In the genomic region with DNA sequence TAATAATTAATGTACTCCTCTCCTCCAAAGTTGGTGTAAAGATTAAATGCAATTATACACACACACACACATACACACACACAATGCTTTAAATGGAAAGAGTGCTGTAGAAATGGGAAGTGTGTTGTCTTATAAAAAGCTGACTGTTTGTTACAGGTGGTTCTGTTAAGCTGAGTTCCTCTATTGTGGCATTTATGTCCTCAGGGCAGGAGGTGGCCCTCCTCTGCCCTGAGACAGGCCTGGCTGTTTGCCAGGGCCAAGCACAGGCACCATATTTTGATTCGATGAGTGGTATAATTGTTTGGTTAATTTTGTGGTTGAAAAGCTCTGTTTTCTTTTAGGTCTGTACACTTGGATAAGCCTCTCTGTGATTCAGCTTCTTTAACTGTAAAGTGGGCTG, we compare ENCODE assay signal across 19 cellular contexts.
DNase-seq lines count a peak whose midpoint lies in the region; ATAC-seq and TF ChIP-seq lines count a peak whose summit lies in the region.
"Had no signal": no experiment of that assay in that cellular context is flagged by ENCODE, and none has a peak within 500 bp of the region (broad histone marks: within the 10 kb centered on the region; RNA-seq: fewer than 3 reads in every experiment).

No MANE protein-coding gene starts in this region.

- no peaks in the 10 kb centered on the region for H3K36me3 ChIP-seq in heart left ventricle
- H3K36me3 ChIP-seq: lower lobe of right lung had no signal

- H3K27ac Mint-ChIP-seq in CD14-positive monocyte, result no peak overlapping the region
- H3K27ac Mint-ChIP-seq: activated naive CD8-positive, alpha-beta T cell treated with anti-CD3 and anti-CD28 coated beads for 36 hours; activated T-cell treated with anti-CD3 and anti-CD28 coated beads, Interleukin-2, amount 50 U/mL, for 72 hours; brain; IgD-negative memory B cell; naive thymus-derived CD4-positive, alpha-beta T cell; WTC11 had no signal

- no peak for TF ChIP-seq CTCF in heart left ventricle (IDR thresholded peaks at IDR 0.05)
- TF ChIP-seq CTCF in CD14-positive monocyte (IDR thresholded peaks at IDR 0.05), result no peak

- H3K27me3 ChIP-seq in heart left ventricle, result no peaks in the 10 kb centered on the region

- peaks cover 3% of the 10 kb centered on the region for H3K4me1 Mint-ChIP-seq in CD14-positive monocyte
- H3K4me1 Mint-ChIP-seq: activated naive CD8-positive, alpha-beta T cell treated with anti-CD3 and anti-CD28 coated beads for 36 hours; IgD-negative memory B cell; naive thymus-derived CD4-positive, alpha-beta T cell; WTC11 had no signal

- H3K4me3 ChIP-seq in heart left ventricle, result no peak overlapping the region
- H3K4me3 ChIP-seq: GM12878, lower lobe of right lung had no signal

- no peaks in the 10 kb centered on the region for H3K9me3 ChIP-seq in heart left ventricle
- H3K9me3 ChIP-seq: lower lobe of right lung had no signal

- no peak for TF ChIP-seq POLR2A in heart left ventricle (IDR thresholded peaks at IDR 0.05)

- H3K36me3 Mint-ChIP-seq in CD14-positive monocyte, result no peaks in the 10 kb centered on the region
- H3K36me3 Mint-ChIP-seq: activated naive CD8-positive, alpha-beta T cell treated with anti-CD3 and anti-CD28 coated beads for 36 hours; brain; IgD-negative memory B cell; naive thymus-derived CD4-positive, alpha-beta T cell; WTC11 had no signal

- ATAC-seq in left ventricle myocardium superior (no peak), heart left ventricle (no peak), HG02759 (IDR thresholded peaks at IDR 0.05; ENCODE audit: unreplicated experiment) (no peak)
- ATAC-seq: activated T-cell treated with anti-CD3 and anti-CD28 coated beads, Interleukin-2, amount 50 U/mL, for 72 hours; GM12878; lower lobe of right lung; naive thymus-derived CD4-positive, alpha-beta T cell; WTC11 had no signal

- H3K9me3 Mint-ChIP-seq in CD14-positive monocyte, result peaks cover 0 to 12% (median 7%) of the 10 kb centered on the region in 7 donors
- H3K9me3 Mint-ChIP-seq: activated naive CD8-positive, alpha-beta T cell treated with anti-CD3 and anti-CD28 coated beads for 36 hours; activated T-cell treated with anti-CD3 and anti-CD28 coated beads, Interleukin-2, amount 50 U/mL, for 72 hours; brain had no signal

- no peak overlapping the region for H3K4me3 Mint-ChIP-seq in CD14-positive monocyte
- H3K4me3 Mint-ChIP-seq: activated naive CD8-positive, alpha-beta T cell treated with anti-CD3 and anti-CD28 coated beads for 36 hours; activated T-cell treated with anti-CD3 and anti-CD28 coated beads, Interleukin-2, amount 50 U/mL, for 72 hours; brain; IgD-negative memory B cell; naive thymus-derived CD4-positive, alpha-beta T cell; WTC11 had no signal

- 48 to 75% (median 69%) methylated on average over 1 of the region's 1 CpG for WGBS in heart left ventricle, 4 donors

- peak; percentile 22 for DNase-seq in left ventricle myocardium superior
- DNase-seq in heart left ventricle, result no peak
- DNase-seq in NCI-H146 (lab: John Stamatoyannopoulos, UW), result peak; percentile 57
- peak; percentile 46 for DNase-seq in NOMO-1 treated with dmso at 0.1 percent for 144 hours (lab: John Stamatoyannopoulos, UW; ENCODE audit: unreplicated experiment)
- no peak for DNase-seq in dermis blood vessel endothelial cell
- DNase-seq in CD14-positive monocyte (ENCODE audit: low spot score), result no peak
- no peak for DNase-seq in H4 (ENCODE audit: low spot score)
- DNase-seq: activated naive CD8-positive, alpha-beta T cell treated with anti-CD3 and anti-CD28 coated beads for 36 hours; activated T-cell treated with anti-CD3 and anti-CD28 coated beads, Interleukin-2, amount 50 U/mL, for 72 hours; lower lobe of right lung; naive thymus-derived CD4-positive, alpha-beta T cell; NCI-H526 treated with DMSO at 0.1 percent for 48 hours; small intestine; T-helper 2 cell had no signal

- peaks cover 0 to 5% (median 0%) of the 10 kb centered on the region in 12 donors for H3K4me1 ChIP-seq in heart left ventricle
- H3K4me1 ChIP-seq: lower lobe of right lung had no signal

- intact Hi-C loops in left ventricle myocardium superior (cut with micrococcal nuclease), result no loop called here
- intact Hi-C loops in heart left ventricle (cut with DNase I), result no loop called here
- intact Hi-C loops in CD14-positive monocyte (cut with micrococcal nuclease), result no loop called here

- no peaks in the 10 kb centered on the region for H3K27me3 Mint-ChIP-seq in CD14-positive monocyte (ENCODE audit: low read depth in 3 of 3)
- H3K27me3 Mint-ChIP-seq: activated naive CD8-positive, alpha-beta T cell treated with anti-CD3 and anti-CD28 coated beads for 36 hours had no signal

- H3K27ac ChIP-seq in heart left ventricle, result no peak overlapping the region
- H3K27ac ChIP-seq: lower lobe of right lung had no signal

Comparison
In these comparisons a context has a peak if more than half of its experiments do, and no peak if none do; other contexts are left out.
1. DNase-seq: peak in left ventricle myocardium superior (single experiment), NCI-H146 (single experiment) and NOMO-1 treated with dmso at 0.1 percent for 144 hours (single experiment); none in heart left ventricle (0 of 5), dermis blood vessel endothelial cell (single experiment), CD14-positive monocyte (single experiment) and H4 (single experiment).